22 cellular contexts compared by ENCODE assay signal in genomic region chr6:31008165-31008564, GRCh38. TPM values are rescaled to one million over a fixed set of nuclear protein-coding genes. Genes with fewer than 3 reads are reported as not detected.
A peak's percentile ranks its signal among the peaks of the same experiment; 100 is the strongest.
DNase-seq lines count a peak whose midpoint lies in the region; ATAC-seq, FAIRE-seq and TF ChIP-seq lines count a peak whose summit lies in the region.
"Had no signal": no experiment of that assay in that cellular context is flagged by ENCODE, and none has a peak within 500 bp of the region (broad histone marks: within the 10 kb centered on the region; RNA-seq: fewer than 3 reads in every experiment).

No MANE protein-coding gene starts in this region.

- TF ChIP-seq POLR2A in H54 (IDR thresholded peaks at IDR 0.05; ENCODE audit: low read depth, low read length): no peak

- in situ Hi-C loops in brain microvascular endothelial cell (cut with HindIII; ENCODE audit: low pct_ligation_motif_present, low sequenced_read_pairs): no loop called here

- peak; percentile 22 for DNase-seq in H54 (ENCODE audit: insufficient read length, low spot score)
- DNase-seq in brain microvascular endothelial cell: no peak
- peak; percentile 54 for DNase-seq in iPS-NIHi7 (ENCODE audit: extremely low spot score)
- DNase-seq in NOMO-1 treated with DMSO at 0.1 percent for 48 hours (lab: John Stamatoyannopoulos, UW; ENCODE audit: unreplicated experiment): no peak
- no peak for DNase-seq in activated gamma-delta T cell treated with Interleukin-2 at 50 U/mL for 16 hours
- DNase-seq: activated B cell treated with CpG ODN at 0.5 μM for 24 hours; DMS153; NCI-H187 treated with DMSO at 0.1 percent for 48 hours; NCI-H526; posterior cingulate gyrus; stimulated activated CD4-positive, alpha-beta T cell treated with anti-CD3 and anti-CD28 coated beads, Interleukin-15, amount 100 ng/mL, for 24 hours had no signal

- H3K27ac ChIP-seq in brain microvascular endothelial cell: peak overlapping the region; percentile 18
- H3K27ac ChIP-seq: coronary artery, vagina had no signal

- no peaks in the 10 kb centered on the region for H3K9me3 ChIP-seq in skeletal muscle satellite cell (replicated peaks; ENCODE audit: low read length)
- H3K9me3 ChIP-seq: MG63, vagina had no signal

- H3K9ac ChIP-seq in skeletal muscle satellite cell (ENCODE audit: low read depth, low read length): no peak overlapping the region

- H3K36me3 ChIP-seq in brain microvascular endothelial cell (replicated peaks) (no peaks in the 10 kb centered on the region), skeletal muscle satellite cell (ENCODE audit: insufficient read depth, low read length) (no peaks in the 10 kb centered on the region)
- H3K36me3 ChIP-seq: MG63, vagina had no signal

- H3K4me2 ChIP-seq in skeletal muscle satellite cell (ENCODE audit: low read length): peak overlapping the region; percentile 24

- H3K4me3 ChIP-seq in brain microvascular endothelial cell (ENCODE audit: low read depth, low read length) (no peak overlapping the region), skeletal muscle satellite cell (ENCODE audit: low read length) (peak overlapping the region; percentile 16)
- H3K4me3 ChIP-seq: coronary artery, MG63, vagina had no signal

- H3K4me1 ChIP-seq in skeletal muscle satellite cell (ENCODE audit: control insufficient read depth, insufficient read depth, low read length): peaks cover 11% of the 10 kb centered on the region
- H3K4me1 ChIP-seq: vagina had no signal

- TF ChIP-seq CTCF in brain microvascular endothelial cell (IDR thresholded peaks at IDR 0.05; ENCODE audit: low read depth, low read length, missing control alignments): peak; percentile 35

- no peak for FAIRE-seq in H54 (lab: Jason Lieb, UNC)

- H3K27me3 ChIP-seq in brain microvascular endothelial cell (replicated peaks) (no peaks in the 10 kb centered on the region), skeletal muscle satellite cell (ENCODE audit: control insufficient read depth, insufficient read depth, low read length) (peaks cover 8% of the 10 kb centered on the region)
- H3K27me3 ChIP-seq: MG63, vagina had no signal

- ATAC-seq in HG03175 (IDR thresholded peaks at IDR 0.05; ENCODE audit: unreplicated experiment) (no peak), HG03442 (IDR thresholded peaks at IDR 0.05; ENCODE audit: unreplicated experiment) (no peak)

RNA-seq across cellular contexts. Expression of gene MUC22, which starts 2.1 kb away (rescaled TPM):
- not detected in 2 replicates for total RNA-seq in skeletal muscle satellite cell (2012; rRNA removed)
- total RNA-seq: activated B cell treated with CpG ODN at 0.5 μM for 24 hours; activated CD8-positive, alpha-beta memory T cell treated with anti-CD3 and anti-CD28 coated beads for 36 hours; activated T-helper 17 cell treated with anti-CD3 and anti-CD28 coated beads, Interleukin-2, amount 50 U/mL, for 72 hours; B cell; myocyte; T-helper 1 cell treated with Interleukin-12 subunit alpha and Interleukin-12 subunit beta and Interleukin-4 antibody, amounts not matched to agents 30 ng/mL and 1 ng/mL, for 36 hours had no signal

RNA-seq across cellular contexts. Expression of gene MUC21, which starts 24.6 kb away (rescaled TPM):
- total RNA-seq in skeletal muscle satellite cell (2012; rRNA removed): not detected in 2 replicates
- total RNA-seq: activated B cell treated with CpG ODN at 0.5 μM for 24 hours; activated CD8-positive, alpha-beta memory T cell treated with anti-CD3 and anti-CD28 coated beads for 36 hours; activated T-helper 17 cell treated with anti-CD3 and anti-CD28 coated beads, Interleukin-2, amount 50 U/mL, for 72 hours; B cell; myocyte; T-helper 1 cell treated with Interleukin-12 subunit alpha and Interleukin-12 subunit beta and Interleukin-4 antibody, amounts not matched to agents 30 ng/mL and 1 ng/mL, for 36 hours had no signal

Comparison
In these comparisons a context has a peak if more than half of its experiments do, and no peak if none do; other contexts are left out.
1. DNase-seq: peak in H54 (single experiment) and iPS-NIHi7 (single experiment); none in brain microvascular endothelial cell (single experiment), NOMO-1 treated with DMSO at 0.1 percent for 48 hours (single experiment) and activated gamma-delta T cell treated with Interleukin-2 at 50 U/mL for 16 hours (single experiment).